ENCODE assay signal across 16 cellular contexts in genomic region chr7:108066486-108066885, GRCh38.
"Had no signal": no experiment of that assay in that cellular context is flagged by ENCODE, and none has a peak within 500 bp of the region (broad histone marks: within the 10 kb centered on the region; RNA-seq: fewer than 3 reads in every experiment).

No MANE protein-coding gene starts in this region.

- H3K27me3 Mint-ChIP-seq: activated naive CD8-positive, alpha-beta T cell had no signal

- H3K27ac ChIP-seq: gastroesophageal sphincter, parathyroid adenoma, thyroid gland, uterus had no signal

- H3K9me3 Mint-ChIP-seq: brain; mesothelial cell of epicardium; T-helper 2 cell treated with Interferon-gamma antibody and Interleukin-4, amounts not matched to agents 5 μg/mL and 100 μg/mL, for 36 hours had no signal

- H3K36me3 ChIP-seq: gastroesophageal sphincter, thyroid gland, uterus had no signal

- H3K79me2 ChIP-seq: parathyroid adenoma had no signal

- H3K36me3 Mint-ChIP-seq: activated naive CD8-positive, alpha-beta T cell; brain; mesothelial cell of epicardium had no signal

- H3K9ac ChIP-seq: parathyroid adenoma had no signal

- FAIRE-seq: endometrium, kidney had no signal

- H3K27me3 ChIP-seq: gastroesophageal sphincter, thyroid gland, uterus had no signal

- H3K27ac Mint-ChIP-seq: activated naive CD8-positive, alpha-beta T cell; brain; mesothelial cell of epicardium; T-helper 2 cell treated with Interferon-gamma antibody and Interleukin-4, amounts not matched to agents 5 μg/mL and 100 μg/mL, for 36 hours had no signal

- ATAC-seq: activated CD4-positive, CD25-positive, alpha-beta regulatory T cell treated with anti-CD3 and anti-CD28 coated beads, Interleukin-2, amount 50 U/mL, for 24 hours; gastroesophageal sphincter had no signal

- H3K4me3 Mint-ChIP-seq: activated naive CD8-positive, alpha-beta T cell; brain; mesothelial cell of epicardium; T-helper 2 cell treated with Interferon-gamma antibody and Interleukin-4, amounts not matched to agents 5 μg/mL and 100 μg/mL, for 36 hours had no signal

- H3K4me3 ChIP-seq: gastroesophageal sphincter, smooth muscle cell, thyroid gland, uterus had no signal

- H3K4me2 ChIP-seq: smooth muscle cell had no signal

- H3K4me1 ChIP-seq: gastroesophageal sphincter, uterus had no signal

- H2AFZ ChIP-seq: parathyroid adenoma had no signal

- H3K9me3 ChIP-seq: gastroesophageal sphincter, thyroid gland, uterus had no signal

- DNase-seq: activated effector memory CD4-positive, alpha-beta T cell treated with Interleukin-2 at 50 U/mL for 16 hours; activated T-cell treated with anti-CD3 and anti-CD28 coated beads, Interleukin-2, amount 50 U/mL, for 1 hour; amygdala; cerebellar nuclear complex; kidney; thyroid gland; uterus had no signal
